Comparison of ENCODE assay signal across 8 cellular contexts in genomic region chr12:55742719-55743130, GRCh38. TPM values are rescaled to one million over a fixed set of nuclear protein-coding genes. Genes with fewer than 3 reads are reported as not detected.
DNase-seq lines count a peak whose midpoint lies in the region; ATAC-seq lines count a peak whose summit lies in the region.

GDF11 (plus strand) TSS chr12:55743122; CDS start chr12:55743317, 195 bp downstream.

- POLR2A ChIA-PET in activated CD4-positive, alpha-beta memory T cell treated with anti-CD3 and anti-CD28 coated beads for 36 hours (lab: Charles Lee): interaction anchor here (0.7 to 2.3 kb wide), 5 partner anchors 13 to 302 kb away, joined by 3 to 12 read pairs (median 4); partner anchors contain the start of genes CD63, ORMDL2 and SARNP

- H3K4me1 Mint-ChIP-seq in activated CD4-positive, alpha-beta memory T cell treated with anti-CD3 and anti-CD28 coated beads for 36 hours (ENCODE audit: low read depth): peaks cover 31% of the 10 kb centered on the region

- H3K9me3 Mint-ChIP-seq in activated CD4-positive, alpha-beta memory T cell treated with anti-CD3 and anti-CD28 coated beads for 36 hours: no peaks in the 10 kb centered on the region

- H3K27ac Mint-ChIP-seq in activated CD4-positive, alpha-beta memory T cell treated with anti-CD3 and anti-CD28 coated beads for 36 hours: peak within 1 kb of the TSS; percentile 42

- peak within 1 kb of the TSS; percentile 83 for H3K4me3 Mint-ChIP-seq in activated CD4-positive, alpha-beta memory T cell treated with anti-CD3 and anti-CD28 coated beads for 36 hours

- no peaks in the 10 kb centered on the region for H3K36me3 Mint-ChIP-seq in activated CD4-positive, alpha-beta memory T cell treated with anti-CD3 and anti-CD28 coated beads for 36 hours

- no peaks in the 10 kb centered on the region for H3K27me3 Mint-ChIP-seq in activated CD4-positive, alpha-beta memory T cell treated with anti-CD3 and anti-CD28 coated beads for 36 hours

- DNase-seq in NCI-H774 (lab: John Stamatoyannopoulos, UW) (peak; percentile 86), lung microvascular endothelial cell (ENCODE audit: low read depth in 2 of 2) (peak; percentile 77)
- DNase-seq in activated CD4-positive, alpha-beta memory T cell treated with anti-CD3 and anti-CD28 coated beads for 36 hours: peak; percentile 83
- DNase-seq in effector CD8-positive, alpha-beta T cell (lab: John Stamatoyannopoulos, UW): peak; percentile 71
- peak; percentile 52 to 58 (median 54) for DNase-seq in stimulated activated CD4-positive, alpha-beta T cell treated with anti-CD3 and anti-CD28 coated beads, TNF-alpha, amount 100 ng/mL, for 4 hours (ENCODE audit: low read depth in 3 of 3)

- ATAC-seq in GM18861 (IDR thresholded peaks at IDR 0.05; ENCODE audit: unreplicated experiment) (peak; percentile 27), HG03432 (IDR thresholded peaks at IDR 0.05; ENCODE audit: unreplicated experiment) (peak; percentile 44), HG02970 (IDR thresholded peaks at IDR 0.05; ENCODE audit: low FRiP score, unreplicated experiment) (no peak)

- CTCF ChIA-PET in activated CD4-positive, alpha-beta memory T cell treated with anti-CD3 and anti-CD28 coated beads for 36 hours (lab: Charles Lee): interaction anchor here (0.6 to 9.9 kb wide), 5 partner anchors 14 to 202 kb away, joined by 3 to 130 read pairs (median 10); partner anchors contain the start of gene DGKA

- intact Hi-C loops in activated CD4-positive, alpha-beta memory T cell treated with anti-CD3 and anti-CD28 coated beads for 36 hours (cut with micrococcal nuclease): loop anchor here (2.0 kb wide), 2 partner anchors 18 to 74 kb away; partner anchors contain the start of gene SARNP

RNA-seq across cellular contexts. Expression of gene GDF11, which starts in this region (rescaled TPM):
- total RNA-seq in activated CD4-positive, alpha-beta memory T cell treated with anti-CD3 and anti-CD28 coated beads for 36 hours: 1 to 10 TPM; 7.7 to 8.7 TPM
- 1.4 and 1.5 TPM in 2 replicates for total RNA-seq in lung microvascular endothelial cell
